10 cellular contexts compared by ENCODE assay signal in the genomic region with DNA sequence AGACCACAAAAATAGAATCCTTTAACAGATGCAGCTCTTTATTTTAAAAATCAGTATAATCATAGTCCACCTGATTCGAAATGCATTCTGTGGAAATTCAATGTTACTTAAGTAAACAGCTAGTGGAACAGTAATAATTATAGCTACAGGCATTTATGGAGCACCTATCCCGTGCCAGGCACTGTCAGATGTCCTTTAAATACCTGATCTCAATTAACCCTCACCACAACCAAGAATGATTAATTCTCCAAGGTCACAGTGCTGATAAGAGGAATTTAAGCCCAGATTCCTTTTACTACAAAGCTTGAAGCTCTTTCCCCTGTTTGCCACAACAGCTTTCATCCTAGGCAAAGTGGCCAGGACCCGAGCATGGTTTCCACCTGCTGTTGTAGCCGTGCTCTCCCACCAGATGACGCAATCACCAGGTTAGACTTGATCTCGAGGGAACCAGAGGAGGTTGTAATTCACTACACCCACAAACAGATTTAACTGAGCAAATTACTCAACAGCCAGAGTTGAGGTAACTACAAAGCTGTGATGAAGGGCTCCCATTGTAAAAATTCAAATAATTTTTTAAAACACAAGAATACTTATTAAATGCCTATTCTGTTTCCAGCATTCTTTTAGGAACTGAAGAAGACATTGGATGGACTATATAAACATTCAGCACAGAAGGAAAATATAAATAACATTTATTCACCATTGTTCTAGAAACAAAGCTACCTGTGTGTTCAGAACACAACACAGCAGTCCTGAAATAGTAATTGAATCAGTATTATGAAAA. TPM values are rescaled to one million over a fixed set of nuclear protein-coding genes. Genes with fewer than 3 reads are reported as not detected.
A peak's percentile ranks its signal among the peaks of the same experiment; 100 is the strongest.
DNase-seq lines count a peak whose midpoint lies in the region; ATAC-seq and TF ChIP-seq lines count a peak whose summit lies in the region.
"Had no signal": no experiment of that assay in that cellular context is flagged by ENCODE, and none has a peak within 500 bp of the region (broad histone marks: within the 10 kb centered on the region; RNA-seq: fewer than 3 reads in every experiment).

No MANE protein-coding gene starts in this region.

- no peaks in the 10 kb centered on the region for H4K20me1 ChIP-seq in H9 (ENCODE audit: control insufficient read depth, insufficient read depth, insufficient read length)

- H3K4me1 ChIP-seq in H9 (ENCODE audit: insufficient read depth, low read length) (no peaks in the 10 kb centered on the region; the same call in 1 of the 2 replicates), psoas muscle (peaks cover 22% of the 10 kb centered on the region)
- H3K4me1 ChIP-seq: SJCRH30 had no signal

- H3K14ac ChIP-seq in H9 (ENCODE audit: insufficient read depth, low read length) = no peak overlapping the region

- H2BK15ac ChIP-seq in H9 (ENCODE audit: low read depth, low read length) = no peak overlapping the region

- peak; percentile 21 for DNase-seq in EH (ENCODE audit: low read depth)
- DNase-seq in H9 = peak; percentile 67
- peak; percentile 24 for DNase-seq in NCI-H1436 treated with DMSO at 0.1 percent for 48 hours (lab: John Stamatoyannopoulos, UW)
- no peak for DNase-seq in activated B cell treated with CpG ODN at 0.5 μM for 24 hours
- DNase-seq in erythroblast (lab: John Stamatoyannopoulos, UW) = peak; percentile 47 to 54
- no peak for DNase-seq in psoas muscle
- DNase-seq in sciatic nerve (ENCODE audit: low spot score) = no peak
- no peak for DNase-seq in coronary artery (ENCODE audit: low spot score)

- peak; percentile 66 for TF ChIP-seq CTCF in H9 (conservative IDR thresholded peaks at IDR 0.05)
- TF ChIP-seq CTCF in activated B cell treated with CpG ODN at 0.5 μM for 24 hours (IDR thresholded peaks at IDR 0.05) = no peak
- peak; percentile 28 for TF ChIP-seq CTCF in psoas muscle (IDR thresholded peaks at IDR 0.05)
- TF ChIP-seq CTCF in coronary artery (IDR thresholded peaks at IDR 0.05) = no peak

- H4K5ac ChIP-seq in H9 (ENCODE audit: insufficient read length, low read depth, low read length) = no peak overlapping the region

- H3K9me3 ChIP-seq in H9 (ENCODE audit: control insufficient read depth, low read depth, low read length) (no peaks in the 10 kb centered on the region), psoas muscle (no peaks in the 10 kb centered on the region)
- H3K9me3 ChIP-seq: ovary, SJCRH30 had no signal

- H3K79me2 ChIP-seq in H9 (ENCODE audit: insufficient read depth, low read length) = peaks cover 7% of the 10 kb centered on the region; the same call in 1 of the 2 replicates

- H3K4ac ChIP-seq in H9 (ENCODE audit: low read depth, low read length) = no peak overlapping the region

- H3K27ac ChIP-seq in H9 (ENCODE audit: insufficient read length, low read depth, low read length) (no peak overlapping the region), psoas muscle (no peak overlapping the region), coronary artery (no peak overlapping the region)
- H3K27ac ChIP-seq: ovary, SJCRH30 had no signal

- no peak overlapping the region for H3K23ac ChIP-seq in H9 (ENCODE audit: insufficient read length, low read depth, low read length)

- no peak overlapping the region for H3K4me3 Mint-ChIP-seq in H9
- H3K4me3 Mint-ChIP-seq in activated B cell treated with CpG ODN at 0.5 μM for 24 hours = no peak overlapping the region

- peaks cover 2 to 13% of the 10 kb centered on the region in 2 experiments; a peak in 1 of 5 replicates for H3K9me3 Mint-ChIP-seq in H9
- no peaks in the 10 kb centered on the region for H3K9me3 Mint-ChIP-seq in activated B cell treated with CpG ODN at 0.5 μM for 24 hours

- intact Hi-C loops in activated B cell treated with CpG ODN at 0.5 μM for 24 hours (cut with micrococcal nuclease) = loop anchor here (1.0 kb wide), 2 partner anchors 9 to 140 kb away; no protein-coding TSS in a partner anchor
- intact Hi-C loops in psoas muscle (cut with DNase I) = no loop called here
- intact Hi-C loops in sciatic nerve (cut with DNase I) = no loop called here

- no peak overlapping the region for H3T11ph ChIP-seq in H9 (ENCODE audit: low read length)

- H3K23me2 ChIP-seq in H9 (ENCODE audit: insufficient read length, low read depth, low read length, poor library complexity, severe bottlenecking) = no peaks in the 10 kb centered on the region

- H4K8ac ChIP-seq in H9 (replicated peaks; ENCODE audit: insufficient read length, low read depth, low read length) = no peak overlapping the region

- no peak overlapping the region for H2BK20ac ChIP-seq in H9 (ENCODE audit: low read depth, low read length, poor library complexity, severe bottlenecking)

- H3K27ac Mint-ChIP-seq in H9 (peak overlapping the region in 2 of 3 experiments; percentile 42 to 80; a peak in 1 of 7 replicates), activated B cell treated with CpG ODN at 0.5 μM for 24 hours (no peak overlapping the region)

- CTCF ChIA-PET in activated B cell treated with CpG ODN at 0.5 μM for 24 hours (lab: Charles Lee) = interaction anchor here (0.7 to 4.8 kb wide), 4 partner anchors 11 to 155 kb away, joined by 3 to 67 read pairs (median 4); no protein-coding TSS in a partner anchor

- H3K18ac ChIP-seq in H9 (ENCODE audit: insufficient read length, low read depth, low read length) = no peak overlapping the region

- no peak overlapping the region for H3K4me2 ChIP-seq in H9 (ENCODE audit: insufficient read depth, insufficient read length, low read length)

- POLR2A ChIA-PET in activated B cell treated with CpG ODN at 0.5 μM for 24 hours (lab: Charles Lee) = interaction anchor here (0.6 to 1.9 kb wide), 4 partner anchors 9 to 128 kb away, joined by 3 to 19 read pairs (median 4); a partner anchor contains a TSS

- H3K56ac ChIP-seq in H9 (ENCODE audit: insufficient read length, low read depth, low read length) = no peak overlapping the region

- peaks cover 9% of the 10 kb centered on the region for H3K79me1 ChIP-seq in H9 (ENCODE audit: insufficient read depth, low read depth, low read length, poor library complexity, severe bottlenecking)

- H3K36me3 ChIP-seq in psoas muscle (ENCODE audit: insufficient read depth in 1 of 2, low read depth in 1 of 2) = no peaks in the 10 kb centered on the region
- H3K36me3 ChIP-seq: ovary, SJCRH30 had no signal

- no peak for TF ChIP-seq POLR2A in erythroblast (IDR thresholded peaks at IDR 0.05; ENCODE audit: low read length)

- no peak overlapping the region for H2AFZ ChIP-seq in H9 (ENCODE audit: low read length)

- no peaks in the 10 kb centered on the region for H3K27me3 ChIP-seq in H9 (ENCODE audit: insufficient read depth, low read length)
- H3K27me3 ChIP-seq in psoas muscle (ENCODE audit: insufficient read depth in 3 of 3, low read length in 2 of 3) = no peaks in the 10 kb centered on the region
- H3K27me3 ChIP-seq: ovary, SJCRH30 had no signal

- ATAC-seq in activated B cell treated with CpG ODN at 0.5 μM for 24 hours (ENCODE audit: low read depth) (peak; percentile 71), psoas muscle (peak; percentile 59 to 78 (median 74)), sciatic nerve (no peak)

- no peak overlapping the region for H2BK12ac ChIP-seq in H9 (ENCODE audit: insufficient read length, low read depth, low read length)

- WGBS in H9 (ENCODE audit: extremely low coverage, insufficient read length, low lambda C conversion rate) = no CpG with 5 or more reads among the region's 6 CpGs
- WGBS in psoas muscle, 3 donors = 13 to 21% (median 16%) methylated on average over 6 of the region's 6 CpGs

- H3K36me3 Mint-ChIP-seq in H9 (ENCODE audit: insufficient read depth in 1 of 3, low read depth in 3 of 3) (peaks cover 9 to 28% (median 13%) of the 10 kb centered on the region in 3 experiments; a peak in 6 of 7 replicates), activated B cell treated with CpG ODN at 0.5 μM for 24 hours (ENCODE audit: low read depth) (peaks cover 2% of the 10 kb centered on the region)

- no peak overlapping the region for H2BK120ac ChIP-seq in H9 (ENCODE audit: low read depth, low read length, poor library complexity, severe bottlenecking)

- no peak overlapping the region for H3K9ac ChIP-seq in H9 (ENCODE audit: extremely low read depth, insufficient read length, low read length)

- H2AK5ac ChIP-seq in H9 (ENCODE audit: insufficient read length, low read length) = no peak overlapping the region

- H4K91ac ChIP-seq in H9 (ENCODE audit: insufficient read length, low read depth, low read length) = no peak overlapping the region

- H2BK5ac ChIP-seq in H9 (ENCODE audit: insufficient read length, low read length) = no peak overlapping the region

- no peaks in the 10 kb centered on the region; the same call in 1 of the 2 replicates for H3K27me3 Mint-ChIP-seq in H9 (ENCODE audit: low read depth)
- H3K27me3 Mint-ChIP-seq in activated B cell treated with CpG ODN at 0.5 μM for 24 hours = no peaks in the 10 kb centered on the region

- peaks cover 12 to 15% of the 10 kb centered on the region in 2 experiments for H3K4me1 Mint-ChIP-seq in H9
- peaks cover 7% of the 10 kb centered on the region for H3K4me1 Mint-ChIP-seq in activated B cell treated with CpG ODN at 0.5 μM for 24 hours

- H3K4me3 ChIP-seq in psoas muscle = peak overlapping the region; percentile 2
- no peak overlapping the region for H3K4me3 ChIP-seq in coronary artery
- H3K4me3 ChIP-seq: ovary, SJCRH30 had no signal

RNA-seq across cellular contexts. Expression of a gene that starts 10.3 kb away (rescaled TPM):
- total RNA-seq in H9 (2021) (7.7 and 9.6 TPM in 2 replicates), activated B cell treated with CpG ODN at 0.5 μM for 24 hours (14.6 and 15.3 TPM in 2 replicates), psoas muscle (1 to 10 TPM; 4.2 to 7.8 (median 5.9) TPM), sciatic nerve (12.3 TPM)
- 1 to 10 TPM; 2.5 to 4.1 (median 2.9) TPM for polyA plus RNA-seq in psoas muscle

Comparison
In these comparisons a context has a peak if more than half of its experiments do, and no peak if none do; other contexts are left out.
1. DNase-seq: peak in EH (single experiment), H9 (single experiment), NCI-H1436 treated with DMSO at 0.1 percent for 48 hours (single experiment) and erythroblast (2 of 2); none in activated B cell treated with CpG ODN at 0.5 μM for 24 hours (single experiment), psoas muscle (0 of 2), sciatic nerve (single experiment) and coronary artery (single experiment).
2. CTCF ChIP-seq: peak in H9 (single experiment) and psoas muscle (single experiment); none in activated B cell treated with CpG ODN at 0.5 μM for 24 hours (single experiment) and coronary artery (single experiment).